In genomic region chrX:129553619-129554288, GRCh38 we compare ENCODE assay signal across 11 cellular contexts. TPM values are rescaled to one million over a fixed set of nuclear protein-coding genes. Genes with fewer than 3 reads are reported as not detected.
A peak's percentile ranks its signal among the peaks of the same experiment; 100 is the strongest.
DNase-seq lines count a peak whose midpoint lies in the region; ATAC-seq and FAIRE-seq lines count a peak whose summit lies in the region.
"Had no signal": no experiment of that assay in that cellular context is flagged by ENCODE, and none has a peak within 500 bp of the region (broad histone marks: within the 10 kb centered on the region; RNA-seq: fewer than 3 reads in every experiment).

No MANE protein-coding gene starts in this region.

- 66 to 86% (median 77%) methylated on average over 3 of the region's 3 CpGs for whole genome bisulfite sequencing in small intestine, 3 donors

- ATAC-seq in GM18508 (IDR thresholded peaks at IDR 0.05; ENCODE audit: insufficient read depth, unreplicated experiment) (peak; percentile 97), GM21528 (IDR thresholded peaks at IDR 0.05; ENCODE audit: low FRiP score, unreplicated experiment) (peak; percentile 98), HG03159 (IDR thresholded peaks at IDR 0.05; ENCODE audit: unreplicated experiment) (peak; percentile 97)
- ATAC-seq: T-helper 17 cell had no signal

- H3K4me3 ChIP-seq in small intestine (ENCODE audit: low read depth in 1 of 2, low read length in 2 of 2) (no peak overlapping the region), SJCRH30 (no peak overlapping the region), MG63 (no peak overlapping the region)

- no peaks in the 10 kb centered on the region for H3K27me3 ChIP-seq in small intestine (ENCODE audit: control insufficient read depth in 2 of 2, insufficient read depth in 2 of 2, low read length in 2 of 2)
- H3K27me3 ChIP-seq in SJCRH30, result no peaks in the 10 kb centered on the region
- H3K27me3 ChIP-seq in MG63, result no peaks in the 10 kb centered on the region

- DNase-seq in RPMI8226, result peak; percentile 78
- no peak for DNase-seq in small intestine
- no peak for DNase-seq in iPS-NIHi11 (ENCODE audit: low spot score)
- DNase-seq in SJCRH30, result no peak
- no peak for DNase-seq in MG63
- DNase-seq: HCEC 1CT, NCI-H2029 treated with DMSO at 0.1 percent for 48 hours, T-helper 17 cell had no signal

- H3K27ac ChIP-seq in small intestine (ENCODE audit: low read depth in 1 of 2, low read length in 1 of 2) (no peak overlapping the region), SJCRH30 (no peak overlapping the region)

- H3K4me1 ChIP-seq in small intestine (ENCODE audit: control insufficient read depth in 2 of 2, insufficient read depth in 1 of 2, low read depth in 1 of 2, low read length in 1 of 2) (no peaks in the 10 kb centered on the region), SJCRH30 (no peaks in the 10 kb centered on the region)

- H3K36me3 ChIP-seq in small intestine (ENCODE audit: control insufficient read depth in 2 of 2, insufficient read depth in 2 of 2, low read length in 2 of 2), result peaks cover 0 to 2% of the 10 kb centered on the region in 2 donors
- no peaks in the 10 kb centered on the region; the same call in 1 of the 2 replicates for H3K36me3 ChIP-seq in SJCRH30
- peaks cover 5% of the 10 kb centered on the region for H3K36me3 ChIP-seq in MG63

- H3K9me3 ChIP-seq in small intestine (ENCODE audit: control insufficient read depth, low read depth) (no peaks in the 10 kb centered on the region), SJCRH30 (replicated peaks) (no peaks in the 10 kb centered on the region), MG63 (no peaks in the 10 kb centered on the region)

- FAIRE-seq in small intestine (lab: Jason Lieb, UNC), result no peak

RNA-seq across cellular contexts. Expression of gene OCRL, which starts 13.7 kb away (rescaled TPM):
- 10 to 100 TPM in 2 of 3 donors, 1 to 10 TPM in 1; 8.4 to 10.5 (median 10.5) TPM for polyA plus RNA-seq in small intestine
- 14.5 and 17.7 TPM in 2 replicates for total RNA-seq in SJCRH30 (2014; rRNA removed; shearing (Covaris generic))
- total RNA-seq in MG63 (2014; rRNA removed; shearing (Covaris generic); ENCODE audit: low replicate concordance), result 26.6 and 27.6 TPM in 2 replicates

RNA-seq across cellular contexts. Expression of gene SMARCA1, which starts 30.5 kb away (rescaled TPM):
- 1 to 10 TPM in 2 of 3 donors, under 1 TPM in 1; 0.67 to 7.8 (median 1.9) TPM for polyA plus RNA-seq in small intestine
- 76.4 and 82.0 TPM in 2 replicates for total RNA-seq in SJCRH30 (2014; rRNA removed; shearing (Covaris generic))
- 10.7 and 11.6 TPM in 2 replicates for total RNA-seq in MG63 (2014; rRNA removed; shearing (Covaris generic); ENCODE audit: low replicate concordance)
